8 cellular contexts compared by ENCODE assay signal in the genomic region with DNA sequence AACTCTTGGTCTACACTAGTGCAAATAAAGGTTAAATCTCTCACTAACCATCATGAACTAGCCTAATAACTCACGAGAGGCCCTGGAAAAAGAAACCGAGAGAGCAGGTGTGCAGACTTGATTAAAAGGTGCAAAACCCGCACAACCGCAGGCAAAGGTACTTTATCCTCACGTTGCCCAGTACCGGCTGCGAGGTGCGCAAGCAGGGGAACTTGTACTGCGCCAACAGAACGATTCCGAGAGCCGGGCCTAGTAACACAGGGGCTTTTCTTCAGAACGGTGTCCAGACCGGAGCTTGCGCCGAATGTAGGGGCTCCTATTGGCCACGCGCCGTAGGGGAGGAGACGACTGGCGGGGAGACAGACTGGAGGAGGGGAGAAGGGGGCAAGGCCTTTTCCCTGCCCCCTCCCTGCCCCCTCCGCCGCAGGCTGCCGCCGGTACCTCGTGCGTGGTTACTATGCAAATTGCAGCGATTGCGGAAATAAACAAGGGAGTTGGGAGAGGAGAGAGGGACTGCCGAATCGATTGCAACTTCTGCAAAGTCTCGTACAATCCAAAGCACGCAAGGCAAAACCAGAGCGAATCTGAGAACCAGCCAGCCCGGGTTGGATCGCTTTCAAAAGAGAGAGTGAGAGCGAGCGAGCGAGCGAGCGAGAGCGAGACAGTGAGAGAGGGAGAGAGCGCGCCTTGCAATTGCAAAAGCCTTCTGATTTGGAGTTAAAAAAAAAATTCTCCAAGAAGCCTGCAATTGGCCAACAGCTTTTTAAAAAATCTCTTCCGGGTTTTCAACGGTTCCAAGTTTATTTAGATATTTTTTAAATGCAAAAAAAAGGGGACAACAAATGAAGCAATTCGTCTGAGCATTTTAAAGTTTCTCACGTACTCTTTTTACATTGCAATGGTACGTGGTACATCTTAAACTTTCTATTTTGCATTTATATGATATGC. TPM values are rescaled to one million over a fixed set of nuclear protein-coding genes. Genes with fewer than 3 reads are reported as not detected.
A peak's percentile ranks its signal among the peaks of the same experiment; 100 is the strongest.
DNase-seq lines count a peak whose midpoint lies in the region; TF ChIP-seq lines count a peak whose summit lies in the region.

No MANE protein-coding gene starts in this region.

- H3F3A ChIP-seq in neural cell (ENCODE audit: insufficient read depth, low read length, poor library complexity, severe bottlenecking), result peaks cover 5% of the 10 kb centered on the region

- DNase-seq in DMS153 treated with DMSO at 0.1 percent for 48 hours (lab: John Stamatoyannopoulos, UW; ENCODE audit: unreplicated experiment), result peak; percentile 55
- DNase-seq in GOT3 (lab: John Stamatoyannopoulos, UW), result peak; percentile 46
- DNase-seq in Kasumi-1 (lab: John Stamatoyannopoulos, UW), result peak; percentile 42 to 56
- peak; percentile 87 to 94 (median 90) for DNase-seq in Peyer's patch
- peak; percentile 78 for DNase-seq in activated effector memory CD4-positive, alpha-beta T cell treated with Interleukin-2 at 50 U/mL for 16 hours
- peak; percentile 81 for DNase-seq in fibroblast of the conjunctiva (ENCODE audit: low read depth)

- H3K27ac ChIP-seq in Peyer's patch (peak overlapping the region; percentile 64 to 93 (median 81)), neural cell (ENCODE audit: low read length) (no peak overlapping the region), stomach smooth muscle (ENCODE audit: low read length) (peak overlapping the region; percentile 66)

- no peaks in the 10 kb centered on the region for H3K79me2 ChIP-seq in neural cell (replicated peaks; ENCODE audit: insufficient read depth, low read length)

- peak; percentile 12 for TF ChIP-seq RAD21 in neural cell (conservative IDR thresholded peaks at IDR 0.05)

- TF ChIP-seq CTCF in Peyer's patch (IDR thresholded peaks at IDR 0.05), result no peak
- no peak for TF ChIP-seq CTCF in neural cell (IDR thresholded peaks at IDR 0.05; ENCODE audit: poor library complexity, severe bottlenecking)

- H4K20me1 ChIP-seq in neural cell (ENCODE audit: insufficient read depth), result no peaks in the 10 kb centered on the region

- TF ChIP-seq POLR2A in Peyer's patch (IDR thresholded peaks at IDR 0.05), result peak; percentile 24 to 26

- no peaks in the 10 kb centered on the region for H3K9me2 ChIP-seq in neural cell (ENCODE audit: insufficient read depth, low read length)

- H3K36me3 ChIP-seq in Peyer's patch, result no peaks in the 10 kb centered on the region
- H3K36me3 ChIP-seq in neural cell (ENCODE audit: insufficient read depth, low read length), result no peaks in the 10 kb centered on the region
- no peaks in the 10 kb centered on the region for H3K36me3 ChIP-seq in stomach smooth muscle (ENCODE audit: control insufficient read depth in 2 of 2, insufficient read depth in 2 of 2, low read length in 2 of 2)

- H3K4me2 ChIP-seq in neural cell (ENCODE audit: low read length), result peak overlapping the region; percentile 89

- H3K4me1 ChIP-seq in Peyer's patch (peaks cover 0 to 44% (median 2%) of the 10 kb centered on the region in 4 donors), stomach smooth muscle (ENCODE audit: control insufficient read depth, insufficient read depth, low read length) (peaks cover 38% of the 10 kb centered on the region)

- H3K4me3 ChIP-seq in Peyer's patch, result peak overlapping the region; percentile 42 to 69 (median 54)
- peak overlapping the region; percentile 69 for H3K4me3 ChIP-seq in neural cell (ENCODE audit: low read length)
- peak overlapping the region; percentile 69 to 86 for H3K4me3 ChIP-seq in stomach smooth muscle (ENCODE audit: low read length in 2 of 2)

- no peak for TF ChIP-seq EP300 in neural cell (conservative IDR thresholded peaks at IDR 0.05; ENCODE audit: poor library complexity, severe bottlenecking)

- peak overlapping the region; percentile 20 for H3K9ac ChIP-seq in neural cell (ENCODE audit: low read length)
- peak overlapping the region; percentile 6 to 65 for H3K9ac ChIP-seq in stomach smooth muscle (ENCODE audit: low read length in 2 of 2)

- H3K27me3 ChIP-seq in Peyer's patch, result no peaks in the 10 kb centered on the region
- peaks cover 60% of the 10 kb centered on the region for H3K27me3 ChIP-seq in neural cell (ENCODE audit: insufficient read depth, low read depth, low read length)
- no peaks in the 10 kb centered on the region for H3K27me3 ChIP-seq in stomach smooth muscle (ENCODE audit: control insufficient read depth in 1 of 2, insufficient read depth in 2 of 2, low read length in 2 of 2)

- H3K9me3 ChIP-seq in Peyer's patch (no peaks in the 10 kb centered on the region), neural cell (ENCODE audit: low read length) (no peaks in the 10 kb centered on the region), stomach smooth muscle (ENCODE audit: control insufficient read depth in 2 of 2, low read length in 2 of 2) (no peaks in the 10 kb centered on the region)

- no peak overlapping the region for H2AFZ ChIP-seq in neural cell (ENCODE audit: low read depth, low read length)

TF ChIP-seq in neural cell, 6 proteins besides CTCF, POLR2A, EP300 and RAD21:
- peak; percentile 49 for TF ChIP-seq MXI1 (conservative IDR thresholded peaks at IDR 0.05; ENCODE audit: poor library complexity, severe bottlenecking)
- TF ChIP-seq REST (IDR thresholded peaks at IDR 0.05; ENCODE audit: borderline replicate concordance), result no peak
- no peak for TF ChIP-seq POLR2AphosphoS5 (IDR thresholded peaks at IDR 0.05)
- no peak for TF ChIP-seq TAF1 (IDR thresholded peaks at IDR 0.05; ENCODE audit: low read depth)
- TF ChIP-seq SMC3 (conservative IDR thresholded peaks at IDR 0.05; ENCODE audit: poor library complexity), result peak; percentile 11

RNA-seq across cellular contexts. Expression of gene NFIA, which starts 5.4 kb away (rescaled TPM):
- total RNA-seq in Peyer's patch, result 100 to 1,000 TPM in 1 of 4 donors, 10 to 100 TPM in 3; 32.0 to 160 (median 32.9) TPM
- 0.47 TPM in 1 of 2 replicates, not detected in the other for polyA plus RNA-seq in neural cell
- 0.24 and 1.4 TPM in 2 replicates for polyA minus RNA-seq in neural cell
